ENCODE assay signal across 1 cellular context in genomic region chr1:243254927-243255790, GRCh38.
TF ChIP-seq lines count a peak whose summit lies in the region.

Gene CEP170 (minus strand): TSS chr1:243255281. CDS start chr1:243225280, 30,001 bp downstream.

TF ChIP-seq in WTC11, 78 proteins besides CTCF, POLR2A, EP300 and RAD21 (continued from another document):
- TF ChIP-seq FOXP4 (CRISPR knock-in tag; IDR thresholded peaks at IDR 0.05) (peak; percentile 82; the same call in 1 of the 2 replicates), USF1 (CRISPR knock-in tag; IDR thresholded peaks at IDR 0.05) (no peak; the same call in 1 of the 2 replicates), ATF2 (CRISPR knock-in tag; IDR thresholded peaks at IDR 0.05; ENCODE audit: borderline replicate concordance, low read depth) (no peak), FOXP1 (CRISPR knock-in tag; IDR thresholded peaks at IDR 0.05; ENCODE audit: borderline replicate concordance) (peak; percentile 67; the same call in 1 of the 2 replicates), ZNF423 (CRISPR knock-in tag; IDR thresholded peaks at IDR 0.05) (no peak), NFATC4 (CRISPR knock-in tag; IDR thresholded peaks at IDR 0.05) (no peak), TP53 (CRISPR knock-in tag; IDR thresholded peaks at IDR 0.05) (no peak), SMAD3 (CRISPR knock-in tag; IDR thresholded peaks at IDR 0.05; ENCODE audit: borderline replicate concordance) (0 out of 2 replicates have a peak, but pooled peaks have one; percentile 23), ESRRA (CRISPR knock-in tag; IDR thresholded peaks at IDR 0.05; ENCODE audit: borderline replicate concordance) (no peak), TEAD1 (CRISPR knock-in tag; IDR thresholded peaks at IDR 0.05) (no peak), USF2 (CRISPR knock-in tag; IDR thresholded peaks at IDR 0.05) (no peak), ZNF425 (CRISPR knock-in tag; conservative IDR thresholded peaks at IDR 0.05) (no peak), FOXK1 (CRISPR knock-in tag; IDR thresholded peaks at IDR 0.05) (peak; percentile 74; the same call in 1 of the 2 replicates), SOX15 (CRISPR knock-in tag; IDR thresholded peaks at IDR 0.05) (no peak), MAX (CRISPR knock-in tag; IDR thresholded peaks at IDR 0.05) (peak; percentile 58; the same call in 1 of the 2 replicates), HMGA2 (CRISPR knock-in tag; IDR thresholded peaks at IDR 0.05) (no peak), NR2C2 (CRISPR knock-in tag; IDR thresholded peaks at IDR 0.05) (no peak), NR1H2 (CRISPR knock-in tag; IDR thresholded peaks at IDR 0.05) (no peak), TEAD4 (CRISPR knock-in tag; IDR thresholded peaks at IDR 0.05) (no peak), IRF2 (CRISPR knock-in tag; IDR thresholded peaks at IDR 0.05; ENCODE audit: borderline replicate concordance, low read depth) (no peak), RORB (CRISPR knock-in tag; IDR thresholded peaks at IDR 0.05) (no peak), MXD4 (CRISPR knock-in tag; IDR thresholded peaks at IDR 0.05; ENCODE audit: borderline replicate concordance) (no peak), ETV6 (CRISPR knock-in tag; IDR thresholded peaks at IDR 0.05) (peak; percentile 93; the same call in 1 of the 2 replicates), E2F5 (CRISPR knock-in tag; IDR thresholded peaks at IDR 0.05) (0 out of 2 replicates have a peak, but pooled peaks have one; percentile 36), CBFB (CRISPR knock-in tag; IDR thresholded peaks at IDR 0.05; ENCODE audit: low read depth) (no peak), ZNF416 (CRISPR knock-in tag; IDR thresholded peaks at IDR 0.05) (0 out of 2 replicates have a peak, but pooled peaks have one; percentile 38), JUN (CRISPR knock-in tag; IDR thresholded peaks at IDR 0.05) (no peak), ZNF219 (CRISPR knock-in tag; IDR thresholded peaks at IDR 0.05; ENCODE audit: borderline replicate concordance) (no peak), GTF2I (CRISPR knock-in tag; conservative IDR thresholded peaks at IDR 0.05) (no peak)
- TF ChIP-seq, protein P1, sequence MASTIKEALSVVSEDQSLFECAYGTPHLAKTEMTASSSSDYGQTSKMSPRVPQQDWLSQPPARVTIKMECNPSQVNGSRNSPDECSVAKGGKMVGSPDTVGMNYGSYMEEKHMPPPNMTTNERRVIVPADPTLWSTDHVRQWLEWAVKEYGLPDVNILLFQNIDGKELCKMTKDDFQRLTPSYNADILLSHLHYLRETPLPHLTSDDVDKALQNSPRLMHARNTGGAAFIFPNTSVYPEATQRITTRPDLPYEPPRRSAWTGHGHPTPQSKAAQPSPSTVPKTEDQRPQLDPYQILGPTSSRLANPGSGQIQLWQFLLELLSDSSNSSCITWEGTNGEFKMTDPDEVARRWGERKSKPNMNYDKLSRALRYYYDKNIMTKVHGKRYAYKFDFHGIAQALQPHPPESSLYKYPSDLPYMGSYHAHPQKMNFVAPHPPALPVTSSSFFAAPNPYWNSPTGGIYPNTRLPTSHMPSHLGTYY (CRISPR knock-in tag; IDR thresholded peaks at IDR 0.05): no peak
- TF ChIP-seq, protein P2, sequence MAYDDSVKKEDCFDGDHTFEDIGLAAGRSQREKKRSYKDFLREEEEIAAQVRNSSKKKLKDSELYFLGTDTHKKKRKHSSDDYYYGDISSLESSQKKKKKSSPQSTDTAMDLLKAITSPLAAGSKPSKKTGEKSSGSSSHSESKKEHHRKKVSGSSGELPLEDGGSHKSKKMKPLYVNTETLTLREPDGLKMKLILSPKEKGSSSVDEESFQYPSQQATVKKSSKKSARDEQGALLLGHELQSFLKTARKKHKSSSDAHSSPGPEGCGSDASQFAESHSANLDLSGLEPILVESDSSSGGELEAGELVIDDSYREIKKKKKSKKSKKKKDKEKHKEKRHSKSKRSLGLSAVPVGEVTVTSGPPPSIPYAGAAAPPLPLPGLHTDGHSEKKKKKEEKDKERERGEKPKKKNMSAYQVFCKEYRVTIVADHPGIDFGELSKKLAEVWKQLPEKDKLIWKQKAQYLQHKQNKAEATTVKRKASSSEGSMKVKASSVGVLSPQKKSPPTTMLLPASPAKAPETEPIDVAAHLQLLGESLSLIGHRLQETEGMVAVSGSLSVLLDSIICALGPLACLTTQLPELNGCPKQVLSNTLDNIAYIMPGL (CRISPR knock-in tag; IDR thresholded peaks at IDR 0.05): peak; percentile 82
